Comparison of ENCODE assay signal across 13 cellular contexts in the genomic region with DNA sequence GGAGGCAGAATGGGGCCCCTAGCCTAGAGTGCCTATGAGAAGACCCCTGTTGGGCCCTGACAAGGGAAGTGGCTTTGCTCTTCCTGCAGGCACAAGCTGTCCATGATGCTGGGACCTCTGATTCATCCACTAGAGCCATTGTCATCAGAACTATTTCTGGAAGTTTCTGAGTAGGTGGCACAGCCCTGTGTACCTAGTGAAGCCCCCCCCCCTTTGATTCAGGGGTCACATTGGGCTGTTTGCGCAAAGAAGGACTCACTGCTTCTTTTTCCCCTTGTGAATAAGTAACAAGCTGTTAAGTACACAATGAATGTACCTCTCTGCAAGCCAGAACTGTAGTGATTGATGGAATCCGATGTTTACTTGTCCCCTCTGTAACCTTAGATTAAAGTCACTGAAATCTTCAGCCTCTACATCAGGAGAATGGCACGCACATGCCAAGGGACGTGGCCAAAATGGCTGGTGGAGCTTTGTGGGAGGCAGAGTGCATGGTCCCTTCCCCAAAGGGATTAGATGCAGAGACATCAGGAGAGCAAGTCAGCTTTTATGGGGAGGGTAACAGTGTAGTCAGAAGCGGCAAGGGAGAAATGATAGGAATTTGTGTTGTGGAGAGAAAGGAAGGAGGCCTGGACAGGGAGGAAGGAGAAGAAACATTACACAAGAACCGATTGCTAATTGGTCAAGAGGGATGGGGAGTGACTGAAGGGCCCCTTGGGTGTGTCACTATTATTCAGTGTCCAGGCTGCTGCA.
DNase-seq lines count a peak whose midpoint lies in the region; ATAC-seq, FAIRE-seq and TF ChIP-seq lines count a peak whose summit lies in the region.
"Had no signal": no experiment of that assay in that cellular context is flagged by ENCODE, and none has a peak within 500 bp of the region (broad histone marks: within the 10 kb centered on the region; RNA-seq: fewer than 3 reads in every experiment).

No MANE protein-coding gene starts in this region.

- FAIRE-seq in urothelium cell line (lab: Jason Lieb, UNC), result peak; percentile 66

- intact Hi-C loops in left lung (cut with DNase I), result no loop called here

- no peaks in the 10 kb centered on the region for H3K9me3 ChIP-seq in left lung
- H3K9me3 ChIP-seq: neutrophil had no signal

- no peak for TF ChIP-seq CTCF in coronary artery (IDR thresholded peaks at IDR 0.05)
- TF ChIP-seq CTCF in left lung (IDR thresholded peaks at IDR 0.05), result no peak

- H3K27me3 ChIP-seq in left lung, result no peaks in the 10 kb centered on the region
- H3K27me3 ChIP-seq: neutrophil had no signal

- no peaks in the 10 kb centered on the region for H3K36me3 ChIP-seq in left lung
- H3K36me3 ChIP-seq: neutrophil had no signal

- H3K4me3 ChIP-seq in coronary artery (no peak overlapping the region), left lung (no peak overlapping the region)

- peak overlapping the region in 1 of 2 donors; percentile 21 for H3K27ac ChIP-seq in coronary artery
- peak overlapping the region; percentile 6 to 44 for H3K27ac ChIP-seq in left lung
- H3K27ac ChIP-seq: KMS-11, neutrophil had no signal

- ATAC-seq in left lung, result peak; percentile 76
- ATAC-seq in HG03135 (IDR thresholded peaks at IDR 0.05; ENCODE audit: unreplicated experiment), result no peak
- no peak for ATAC-seq in esophagus mucosa
- no peak for ATAC-seq in GM21529 (IDR thresholded peaks at IDR 0.05; ENCODE audit: unreplicated experiment)
- ATAC-seq: activated CD4-positive, CD25-positive, alpha-beta regulatory T cell treated with anti-CD3 and anti-CD28 coated beads, Interleukin-2, amount 50 U/mL, for 24 hours had no signal

- H3K4me1 ChIP-seq in left lung, result peaks cover 0 to 10% of the 10 kb centered on the region in 2 donors

- DNase-seq in NCI-H748 (lab: John Stamatoyannopoulos, UW; ENCODE audit: unreplicated experiment) (peak; percentile 42), NCI-H748 treated with DMSO at 0.1 percent for 48 hours (lab: John Stamatoyannopoulos, UW) (no peak), coronary artery (ENCODE audit: low spot score) (peak; percentile 69), left lung (no peak), urothelium cell line (ENCODE audit: low spot score) (peak; percentile 50)
- DNase-seq: 8988T, SHP77 treated with DMSO at 0.1 percent for 48 hours had no signal

Comparison
In these comparisons a context has a peak if more than half of its experiments do, and no peak if none do; other contexts are left out.
1. DNase-seq: peak in NCI-H748 (single experiment), coronary artery (single experiment) and urothelium cell line (single experiment); none in NCI-H748 treated with DMSO at 0.1 percent for 48 hours (single experiment) and left lung (0 of 2).